1 cellular context compared by ENCODE assay signal in the genomic region with DNA sequence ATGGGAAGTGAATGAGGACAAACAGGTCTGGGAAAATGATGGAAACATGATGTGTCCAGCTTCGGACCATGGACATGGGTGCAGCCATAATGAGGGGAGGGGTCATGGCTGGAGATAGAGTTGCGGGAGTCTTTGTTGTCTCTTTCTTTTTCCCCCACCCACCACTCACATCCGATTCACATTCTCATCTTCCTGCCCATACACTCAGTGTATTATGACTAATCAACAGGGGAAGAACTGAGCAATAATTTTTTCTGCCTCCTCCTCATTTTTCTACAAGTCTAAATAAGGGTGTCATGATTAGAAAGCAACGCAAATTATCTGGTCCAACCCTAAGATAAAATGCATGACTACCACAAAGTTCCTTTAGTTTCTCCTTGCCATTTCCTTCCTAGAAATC.
TF ChIP-seq lines count a peak whose summit lies in the region.

No MANE protein-coding gene starts in this region.

TF ChIP-seq in endothelial cell of umbilical vein, 7 proteins besides CTCF, POLR2A, EP300 and RAD21:
- TF ChIP-seq POLR2AphosphoS5 (IDR thresholded peaks at IDR 0.05; ENCODE audit: insufficient read depth, low read depth, low read length) (peak; percentile 52), JUN (IDR thresholded peaks at IDR 0.05; ENCODE audit: borderline replicate concordance, insufficient read depth, insufficient read length, low read depth) (peak; percentile 55), MYC (IDR thresholded peaks at IDR 0.05; ENCODE audit: low read depth, low read length) (no peak), GATA2 (IDR thresholded peaks at IDR 0.05; ENCODE audit: insufficient read depth, insufficient read length, low read depth, low read length) (peak; percentile 91), EZH2 (IDR thresholded peaks at IDR 0.05; ENCODE audit: borderline replicate concordance, low read depth, low read length, severe bottlenecking) (no peak), FOS (IDR thresholded peaks at IDR 0.05; ENCODE audit: borderline replicate concordance, insufficient read depth, low read length) (peak; percentile 89)
- TF ChIP-seq, protein P1, sequence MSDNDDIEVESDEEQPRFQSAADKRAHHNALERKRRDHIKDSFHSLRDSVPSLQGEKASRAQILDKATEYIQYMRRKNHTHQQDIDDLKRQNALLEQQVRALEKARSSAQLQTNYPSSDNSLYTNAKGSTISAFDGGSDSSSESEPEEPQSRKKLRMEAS (IDR thresholded peaks at IDR 0.05; ENCODE audit: insufficient read depth, insufficient read length) = no peak
